16 cellular contexts compared by ENCODE assay signal in the genomic region with DNA sequence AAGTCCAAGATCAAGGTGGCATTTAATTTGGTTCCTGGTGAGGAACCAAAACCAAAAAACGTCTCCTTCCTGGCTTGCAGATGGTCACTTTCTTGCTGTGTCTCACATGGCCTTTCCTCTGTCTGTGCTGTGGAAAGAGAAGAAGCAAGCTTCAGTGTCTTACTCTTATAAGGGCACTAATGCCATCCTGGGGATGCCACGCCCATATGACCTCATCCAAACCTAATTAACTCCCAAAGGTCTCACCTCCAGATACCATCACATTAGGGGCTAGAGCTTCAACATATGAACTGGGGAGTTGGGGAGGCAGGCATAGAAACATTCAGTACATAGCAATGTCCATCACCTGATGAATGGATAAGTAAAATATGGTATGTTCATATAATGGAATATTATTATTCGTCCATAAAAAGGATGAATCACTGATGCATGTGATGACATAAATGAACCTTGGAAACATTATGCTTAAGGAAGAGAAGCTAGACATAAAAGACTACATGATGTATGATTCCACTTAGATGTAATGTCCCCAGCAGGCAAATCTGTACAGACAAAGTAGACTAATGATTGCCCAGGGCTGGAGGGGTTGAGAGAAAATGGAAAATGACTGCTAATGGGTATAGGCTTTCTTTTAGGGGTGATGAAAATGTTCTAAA.
A peak's percentile ranks its signal among the peaks of the same experiment; 100 is the strongest.
DNase-seq lines count a peak whose midpoint lies in the region; ATAC-seq and TF ChIP-seq lines count a peak whose summit lies in the region.
"Had no signal": no experiment of that assay in that cellular context is flagged by ENCODE, and none has a peak within 500 bp of the region (broad histone marks: within the 10 kb centered on the region; RNA-seq: fewer than 3 reads in every experiment).

No MANE protein-coding gene starts in this region.

- H3K4me3 ChIP-seq in mammary epithelial cell (replicated peaks in 1 of 3; ENCODE audit: insufficient read depth in 1 of 3, low read depth in 2 of 3, low read length in 3 of 3): no peak overlapping the region
- no peak overlapping the region for H3K4me3 ChIP-seq in mesendoderm (ENCODE audit: low read length)
- H3K4me3 ChIP-seq in aorta (ENCODE audit: low read length in 2 of 2): no peak overlapping the region
- H3K4me3 ChIP-seq: BLaER1, HAP-1 had no signal

- intact Hi-C loops in mammary epithelial cell (cut with micrococcal nuclease) (no loop called here), MCF 10A (cut with micrococcal nuclease) (no loop called here), aorta (cut with DNase I) (no loop called here)

- H2AK5ac ChIP-seq in mesendoderm (ENCODE audit: low read length): no peak overlapping the region

- H2BK120ac ChIP-seq in mesendoderm (ENCODE audit: low read depth, low read length): no peak overlapping the region

- H3K36me3 ChIP-seq in mammary epithelial cell (ENCODE audit: insufficient read depth, low read length) (peaks cover 2% of the 10 kb centered on the region), mesendoderm (ENCODE audit: control insufficient read depth, insufficient read depth, low read length) (no peaks in the 10 kb centered on the region), aorta (ENCODE audit: control insufficient read depth in 1 of 2, insufficient read depth in 2 of 2, low read length in 1 of 2) (no peaks in the 10 kb centered on the region)
- H3K36me3 ChIP-seq: HAP-1 had no signal

- H3K9ac ChIP-seq in mammary epithelial cell (ENCODE audit: insufficient read depth, low read length) (no peak overlapping the region), mesendoderm (ENCODE audit: low read length) (no peak overlapping the region)
- H3K9ac ChIP-seq: BLaER1 had no signal

- no peaks in the 10 kb centered on the region for H3K27me3 Mint-ChIP-seq in MCF 10A (ENCODE audit: insufficient read depth, unreplicated experiment)
- H3K27me3 Mint-ChIP-seq: CD4-positive, alpha-beta memory T cell had no signal

- no peak overlapping the region for H2BK5ac ChIP-seq in mesendoderm (ENCODE audit: low read length)

- no peaks in the 10 kb centered on the region for H3K4me1 ChIP-seq in mammary epithelial cell (ENCODE audit: insufficient read depth, low read length)
- no peaks in the 10 kb centered on the region for H3K4me1 ChIP-seq in mesendoderm (ENCODE audit: control insufficient read depth, low read depth, low read length)
- no peaks in the 10 kb centered on the region for H3K4me1 ChIP-seq in aorta (ENCODE audit: control insufficient read depth in 1 of 2, insufficient read depth in 2 of 2, low read length in 2 of 2)
- H3K4me1 ChIP-seq: BLaER1, HAP-1 had no signal

- no peaks in the 10 kb centered on the region for H3K79me1 ChIP-seq in mesendoderm (ENCODE audit: low read length)

- H3K4me3 Mint-ChIP-seq in MCF 10A (ENCODE audit: unreplicated experiment): no peak overlapping the region
- H3K4me3 Mint-ChIP-seq: CD14-positive monocyte; CD4-positive, alpha-beta memory T cell had no signal

- POLR2A ChIA-PET in MCF 10A (lab: Yijun Ruan, JAX): no interaction called here

- BruUV-seq in mammary epithelial cell (replicated peaks; lab: Mats Ljungman, UMichigan) (no TSS peak), MCF 10A (replicated peaks; lab: Mats Ljungman, UMichigan) (no TSS peak)

- H3K27ac Mint-ChIP-seq in MCF 10A (ENCODE audit: low read depth, unreplicated experiment): no peak overlapping the region
- H3K27ac Mint-ChIP-seq: CD14-positive monocyte; CD4-positive, alpha-beta memory T cell had no signal

- H3K56ac ChIP-seq in mesendoderm (ENCODE audit: low read length): no peak overlapping the region

- ATAC-seq in esophagus mucosa (peak; percentile 45), GM18907 (IDR thresholded peaks at IDR 0.05; ENCODE audit: unreplicated experiment) (no peak), aorta (ENCODE audit: low FRiP score) (no peak)

- H3K4me1 Mint-ChIP-seq in MCF 10A (ENCODE audit: insufficient read depth, unreplicated experiment): no peaks in the 10 kb centered on the region
- H3K4me1 Mint-ChIP-seq: CD4-positive, alpha-beta memory T cell had no signal

- no peak overlapping the region for H3K23ac ChIP-seq in mesendoderm (ENCODE audit: low read length)

- CTCF ChIA-PET in mammary epithelial cell (lab: Charles Lee; ENCODE audit: low non-redundant PET): no interaction called here
- CTCF ChIA-PET in MCF 10A (lab: Yijun Ruan, JAX): no interaction called here

- H4K5ac ChIP-seq in mesendoderm (ENCODE audit: low read length): no peak overlapping the region

- H4K20me1 ChIP-seq in mammary epithelial cell (ENCODE audit: insufficient read depth, low read length): no peaks in the 10 kb centered on the region
- H4K20me1 ChIP-seq: BLaER1 had no signal

- in situ Hi-C loops in mammary epithelial cell (cut with MboI; ENCODE audit: low sequenced_read_pairs in 2 of 2): no loop called here

- TF ChIP-seq CTCF in mammary epithelial cell (conservative IDR thresholded peaks at IDR 0.05 in 1 of 2, IDR thresholded peaks at IDR 0.05 in 1 of 2; ENCODE audit: extremely low read depth in 1 of 2, insufficient read depth in 1 of 2, low read depth in 1 of 2, low read length in 2 of 2) (no peak), MCF 10A (IDR thresholded peaks at IDR 0.05; ENCODE audit: unreplicated experiment) (no peak)

- DNase-seq in mammary epithelial cell (peak; percentile 2), MCF 10A (ENCODE audit: unreplicated experiment) (no peak), mesendoderm (peak; percentile 22), aorta (no peak), glomerular visceral epithelial cell (ENCODE audit: extremely low spot score) (no peak)
- DNase-seq: CD4-positive, alpha-beta memory T cell; DMS79 treated with DMSO at 0.1 percent for 48 hours; GF-D8; IMR-90 had no signal

- H2BK15ac ChIP-seq in mesendoderm (replicated peaks; ENCODE audit: low read depth): no peak overlapping the region

- H3K36me3 Mint-ChIP-seq in MCF 10A (ENCODE audit: insufficient read depth, unreplicated experiment): peaks cover 7% of the 10 kb centered on the region

- no peaks in the 10 kb centered on the region for H3K9me3 Mint-ChIP-seq in MCF 10A (ENCODE audit: unreplicated experiment)

- 91% methylated on average over 3 of the region's 3 CpGs for WGBS in mammary epithelial cell (ENCODE audit: low coverage, missing lambda C conversion rate)
- no CpG with 5 or more reads among the region's 3 CpGs for WGBS in mesendoderm (ENCODE audit: extremely low coverage, insufficient coverage, low lambda C conversion rate)
- WGBS in aorta, 2 donors: 95 to 99% methylated on average over 3 of the region's 3 CpGs

- H3K9me3 ChIP-seq in mammary epithelial cell (replicated peaks; ENCODE audit: insufficient read depth, low read length): no peaks in the 10 kb centered on the region
- H3K9me3 ChIP-seq in aorta (ENCODE audit: control insufficient read depth, low read length): no peaks in the 10 kb centered on the region
- H3K9me3 ChIP-seq: BLaER1, HAP-1 had no signal

- dilution Hi-C loops in mammary epithelial cell (cut with HindIII; ENCODE audit: low sequenced_read_pairs): no loop called here

- no peak overlapping the region for H4K8ac ChIP-seq in mesendoderm (ENCODE audit: low read depth, low read length)

- H2AFZ ChIP-seq in mammary epithelial cell (ENCODE audit: low read depth, low read length): no peak overlapping the region

- H3K4me2 ChIP-seq in mammary epithelial cell (ENCODE audit: insufficient read depth, low read depth, low read length) (no peak overlapping the region), mesendoderm (ENCODE audit: low read length) (no peak overlapping the region)
- H3K4me2 ChIP-seq: BLaER1 had no signal

- H3K27me3 ChIP-seq in mammary epithelial cell (ENCODE audit: insufficient read depth, low read length) (no peaks in the 10 kb centered on the region), mesendoderm (ENCODE audit: insufficient read depth, low read length, poor library complexity) (no peaks in the 10 kb centered on the region), aorta (ENCODE audit: control insufficient read depth in 1 of 2, insufficient read depth in 2 of 2, low read length in 1 of 2) (no peaks in the 10 kb centered on the region)
- H3K27me3 ChIP-seq: BLaER1 had no signal

- no peak overlapping the region for H3K4ac ChIP-seq in mesendoderm (ENCODE audit: low read depth, low read length)

- H3K27ac ChIP-seq in mammary epithelial cell (ENCODE audit: insufficient read depth, low read depth, low read length) (no peak overlapping the region), mesendoderm (ENCODE audit: low read depth, low read length) (no peak overlapping the region), aorta (ENCODE audit: low read depth in 1 of 2, low read length in 2 of 2) (no peak overlapping the region)
- H3K27ac ChIP-seq: 22Rv1, BLaER1, HL-60 had no signal

- H3K79me2 ChIP-seq in mammary epithelial cell (ENCODE audit: insufficient read depth, low read length): peaks cover 5% of the 10 kb centered on the region
- no peaks in the 10 kb centered on the region for H3K79me2 ChIP-seq in mesendoderm (ENCODE audit: control insufficient read depth, insufficient read depth, low read length)

- H3K18ac ChIP-seq in mesendoderm (ENCODE audit: low read length): no peak overlapping the region

Comparison
In these comparisons a context has a peak if more than half of its experiments do, and no peak if none do; other contexts are left out.
1. DNase-seq: peak in mammary epithelial cell (single experiment) and mesendoderm (single experiment); none in MCF 10A (single experiment), aorta (0 of 2) and glomerular visceral epithelial cell (single experiment).